In genomic region chr1:150288822-150289221, GRCh38 we compare ENCODE assay signal across 19 cellular contexts.
"Had no signal": no experiment of that assay in that cellular context is flagged by ENCODE, and none has a peak within 500 bp of the region (broad histone marks: within the 10 kb centered on the region; RNA-seq: fewer than 3 reads in every experiment).

No MANE protein-coding gene starts in this region.

- H3K4me3 ChIP-seq: SJSA1, SK-N-MC had no signal

- H3K27ac ChIP-seq: KMS-11, SJSA1, SK-N-MC had no signal

- H3K9me3 ChIP-seq: SJSA1 had no signal

- DNase-seq: IMR-90, Kasumi-1, MM.1S, NCI-H1092 treated with DMSO at 0.1 percent for 48 hours, NCI-H1436, NCI-H187, NCI-H2029, NCI-H2081 treated with DMSO at 0.1 percent for 48 hours, NCI-H226, NCI-H446, NCI-H510A, NCI-H69, NCI-H774, Right ventricle myocardium superior, RPMI8226, SIG-M5 had no signal

- H3K27me3 ChIP-seq: SJSA1 had no signal
